ENCODE assay signal across 11 cellular contexts in genomic region chr7:30309302-30309701, GRCh38.
"Had no signal": no experiment of that assay in that cellular context is flagged by ENCODE, and none has a peak within 500 bp of the region (broad histone marks: within the 10 kb centered on the region; RNA-seq: fewer than 3 reads in every experiment).

No MANE protein-coding gene starts in this region.

- H3K4me3 Mint-ChIP-seq: activated naive CD4-positive, alpha-beta T cell treated with anti-CD3 and anti-CD28 coated beads for 36 hours; stimulated activated naive B cell treated with anti-CD40 and anti-IgM and Interleukin-4, amounts not matched to agents 10 μg/mL and 1 μg/mL and 100 μg/mL, for 72 hours had no signal

- H3K27me3 ChIP-seq: tibial artery had no signal

- H2AFZ ChIP-seq: parathyroid adenoma had no signal

- H3K4me1 ChIP-seq: parathyroid adenoma had no signal

- DNase-seq: activated CD4-positive, CD25-positive, alpha-beta regulatory T cell; activated naive CD4-positive, alpha-beta T cell treated with anti-CD3 and anti-CD28 coated beads for 36 hours; erythroblast; left colon; naive B cell; stimulated activated naive B cell treated with anti-CD40 and anti-IgM and Interleukin-4, amounts not matched to agents 10 μg/mL and 1 μg/mL and 100 μg/mL, for 72 hours; T-helper 2 cell; tibial artery had no signal

- H3K36me3 ChIP-seq: tibial artery had no signal

- H3K27ac Mint-ChIP-seq: activated naive CD4-positive, alpha-beta T cell treated with anti-CD3 and anti-CD28 coated beads for 36 hours; activated T-helper 2 cell treated with anti-CD3 and anti-CD28 coated beads, Interferon-gamma antibody, Interleukin-2, Interleukin-4, amounts not matched to agents 10 μg/mL and 5 μg/mL and 100 μg/mL, durations not matched to agents 14 hours and 24 hours and 36 hours; stimulated activated naive B cell treated with anti-CD40 and anti-IgM and Interleukin-4, amounts not matched to agents 10 μg/mL and 1 μg/mL and 100 μg/mL, for 72 hours had no signal

- H3K4me3 ChIP-seq: lung, tibial artery had no signal

- H3K9ac ChIP-seq: parathyroid adenoma had no signal

- H3K9me3 ChIP-seq: tibial artery had no signal

- H3K36me3 Mint-ChIP-seq: naive B cell had no signal

- H3K9me3 Mint-ChIP-seq: activated naive CD4-positive, alpha-beta T cell treated with anti-CD3 and anti-CD28 coated beads for 36 hours; activated T-helper 2 cell treated with anti-CD3 and anti-CD28 coated beads, Interferon-gamma antibody, Interleukin-2, Interleukin-4, amounts not matched to agents 10 μg/mL and 5 μg/mL and 100 μg/mL, durations not matched to agents 14 hours and 24 hours and 36 hours; naive B cell had no signal

- H3K27me3 Mint-ChIP-seq: naive B cell; stimulated activated naive B cell treated with anti-CD40 and anti-IgM and Interleukin-4, amounts not matched to agents 10 μg/mL and 1 μg/mL and 100 μg/mL, for 72 hours had no signal

- H3K27ac ChIP-seq: parathyroid adenoma, tibial artery had no signal
